Comparison of ENCODE assay signal across 12 cellular contexts in the genomic region with DNA sequence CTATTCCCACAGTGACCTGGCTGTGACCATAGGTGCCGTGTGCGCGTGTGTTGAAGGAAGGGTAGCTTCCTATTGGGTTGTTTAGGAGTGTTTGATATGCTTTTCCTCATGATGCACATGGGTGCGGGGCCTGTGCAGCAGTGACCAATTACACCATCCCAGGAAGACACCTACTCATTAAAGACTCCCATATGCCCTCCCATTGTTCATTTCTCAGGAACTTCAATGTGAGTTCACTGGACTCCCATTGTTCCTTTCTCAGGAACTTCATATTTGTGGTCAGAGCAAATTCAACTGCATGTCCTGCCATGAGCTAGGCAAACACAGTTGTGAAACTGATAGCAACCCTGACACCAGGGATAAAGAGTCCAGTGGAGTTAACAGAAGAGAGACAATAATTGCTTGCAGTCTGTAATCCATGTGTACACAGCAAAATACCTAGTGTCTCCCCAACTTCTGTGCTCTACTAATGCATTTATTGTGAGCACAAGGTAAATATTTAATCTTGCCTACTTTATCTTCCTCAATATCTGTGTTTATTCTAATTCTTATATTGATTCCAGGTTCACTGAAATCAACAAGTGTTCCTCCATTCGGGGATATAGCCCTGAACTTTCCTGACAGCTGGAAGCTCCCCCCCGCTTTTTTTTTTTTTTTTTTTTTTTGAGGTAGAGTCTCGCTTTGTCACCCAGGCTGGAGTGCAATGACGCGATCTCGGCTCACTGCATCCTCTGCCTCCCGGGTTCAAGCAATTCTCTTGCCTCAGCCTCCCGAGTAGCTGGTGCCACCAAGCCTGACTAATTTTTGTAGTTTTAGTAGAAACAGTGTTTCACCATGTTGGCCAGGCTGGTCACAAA. TPM values are rescaled to one million over a fixed set of nuclear protein-coding genes. Genes with fewer than 3 reads are reported as not detected.
DNase-seq lines count a peak whose midpoint lies in the region; ATAC-seq, FAIRE-seq and TF ChIP-seq lines count a peak whose summit lies in the region.
"Had no signal": no experiment of that assay in that cellular context is flagged by ENCODE, and none has a peak within 500 bp of the region (broad histone marks: within the 10 kb centered on the region; RNA-seq: fewer than 3 reads in every experiment).

No MANE protein-coding gene starts in this region.

- no peak overlapping the region for H3K4me2 ChIP-seq in K562 (ENCODE audit: insufficient read depth, low read length)
- peak overlapping the region; percentile 44 for H3K4me2 ChIP-seq in HepG2 (ENCODE audit: low read depth, low read length)
- H3K4me2 ChIP-seq: BLaER1 treated with 17β-estradiol and CSF1 and Interleukin-3, amounts not matched to agents 10 nM and 100 nM had no signal

- FAIRE-seq in K562 (lab: Jason Lieb, UNC) (peak; percentile 46), HepG2 (lab: Jason Lieb, UNC) (peak; percentile 97)

- TF ChIP-seq POLR2A in K562 (conservative IDR thresholded peaks at IDR 0.05) = no peak
- no peak for TF ChIP-seq POLR2A in HepG2 (IDR thresholded peaks at IDR 0.05; ENCODE audit: insufficient read depth in 1 of 2, low read depth in 2 of 2, low read length in 2 of 2)

- ATAC-seq in K562 = no peak
- ATAC-seq in HepG2 = peak; percentile 97
- ATAC-seq in left colon = no peak
- no peak for ATAC-seq in activated CD4-positive, alpha-beta T cell treated with anti-CD3 and anti-CD28 coated beads for 36 hours

- peak overlapping the region; percentile 34 for H3K27ac ChIP-seq in K562 (ENCODE audit: extremely low read depth, low read depth, low read length)
- H3K27ac ChIP-seq in HepG2 (ENCODE audit: extremely low read length, insufficient read depth, low read length) = peak overlapping the region; percentile 55
- H3K27ac ChIP-seq: BLaER1 treated with 17β-estradiol and CSF1 and Interleukin-3, amounts not matched to agents 10 nM and 100 nM; dorsolateral prefrontal cortex had no signal

- no peaks in the 10 kb centered on the region for H3K36me3 ChIP-seq in K562 (ENCODE audit: control insufficient read depth, insufficient read depth, low read length)
- H3K36me3 ChIP-seq in HepG2 (replicated peaks in 1 of 2; ENCODE audit: control insufficient read depth in 1 of 2, insufficient read depth in 2 of 2, low read length in 2 of 2) = no peaks in the 10 kb centered on the region
- H3K36me3 ChIP-seq: BLaER1 treated with 17β-estradiol and CSF1 and Interleukin-3, amounts not matched to agents 10 nM and 100 nM had no signal

- intact Hi-C loops in K562 (cut with micrococcal nuclease) = no loop called here
- intact Hi-C loops in HepG2 (cut with micrococcal nuclease; ENCODE audit: unreplicated experiment) = loop anchor here (1.0 to 5.0 kb wide), 2 partner anchors 40 to 58 kb away; partner anchors contain the start of gene GCNT3
- intact Hi-C loops in left colon (cut with DNase I, micrococcal nuclease) = no loop called here
- intact Hi-C loops in activated CD4-positive, alpha-beta T cell treated with anti-CD3 and anti-CD28 coated beads for 36 hours (cut with DNase I, micrococcal nuclease) = no loop called here

- DNase-seq in COLO668 (lab: John Stamatoyannopoulos, UW; ENCODE audit: unreplicated experiment) (peak; percentile 81), M059J (ENCODE audit: low read depth) (peak; percentile 85), K562 (ENCODE audit: extremely low read depth in 1 of 4, low spot score in 3 of 4) (peak in 1 of 4 experiments; percentile 17), HepG2 (ENCODE audit: low spot score) (peak; percentile 100), left colon (no peak), AML-193 (lab: John Stamatoyannopoulos, UW) (no peak), NCI-H446 (lab: John Stamatoyannopoulos, UW) (no peak)
- DNase-seq in activated CD4-positive, alpha-beta T cell treated with anti-CD3 and anti-CD28 coated beads for 36 hours = no peak
- DNase-seq: dorsolateral prefrontal cortex, islet precursor cell, NCI-H1105 treated with DMSO at 0.1 percent for 48 hours had no signal

- H3K79me2 ChIP-seq in K562 (ENCODE audit: control insufficient read depth, insufficient read depth, low read length) (no peaks in the 10 kb centered on the region), HepG2 (ENCODE audit: insufficient read depth, low read length) (no peaks in the 10 kb centered on the region)

- TF ChIP-seq CTCF in K562 (IDR thresholded peaks at IDR 0.05 in 2 of 3, conservative IDR thresholded peaks at IDR 0.05 in 1 of 3; ENCODE audit: insufficient read depth in 2 of 3, low read depth in 1 of 3, low read length in 3 of 3) (no peak), HepG2 (CRISPR knock-in tag; IDR thresholded peaks at IDR 0.05) (no peak)

- TF ChIP-seq EP300 in K562 (IDR thresholded peaks at IDR 0.05; ENCODE audit: low read length) (no peak), HepG2 (IDR thresholded peaks at IDR 0.05; ENCODE audit: low read depth in 2 of 2, low read length in 2 of 2) (peak; percentile 84 to 97; a peak in 3 of 4 replicates), HepG2 (CRISPR knock-in tag; IDR thresholded peaks at IDR 0.05; ENCODE audit: borderline replicate concordance) (peak; percentile 95)

- H3K4me1 ChIP-seq in K562 (replicated peaks in 1 of 2; ENCODE audit: control insufficient read depth in 2 of 2, insufficient read depth in 2 of 2, low read length in 2 of 2) (peaks cover 0 to 10% of the 10 kb centered on the region in 2 experiments; a peak in 4 of 5 replicates), HepG2 (ENCODE audit: insufficient read depth, low read length) (peaks cover 82% of the 10 kb centered on the region)

- H3K9ac ChIP-seq in K562 (ENCODE audit: insufficient read depth in 1 of 2, low read depth in 2 of 2, low read length in 2 of 2) = no peak overlapping the region
- peak overlapping the region; percentile 38; the same call in 1 of the 2 replicates for H3K9ac ChIP-seq in HepG2 (ENCODE audit: insufficient read depth, low read depth, low read length)
- H3K9ac ChIP-seq: BLaER1 treated with 17β-estradiol and CSF1 and Interleukin-3, amounts not matched to agents 10 nM and 100 nM had no signal

- H4K20me1 ChIP-seq in K562 (replicated peaks; ENCODE audit: control insufficient read depth, insufficient read depth, low read length) (no peaks in the 10 kb centered on the region), HepG2 (ENCODE audit: insufficient read depth, low read length) (no peaks in the 10 kb centered on the region)
- H4K20me1 ChIP-seq: BLaER1 treated with 17β-estradiol and CSF1 and Interleukin-3, amounts not matched to agents 10 nM and 100 nM had no signal

- no peak for TF ChIP-seq RAD21 in K562 (CRISPR knock-in tag; conservative IDR thresholded peaks at IDR 0.05 in 1 of 2, IDR thresholded peaks at IDR 0.05 in 1 of 2)
- TF ChIP-seq RAD21 in HepG2 (CRISPR knock-in tag; IDR thresholded peaks at IDR 0.05) = no peak

- no peaks in the 10 kb centered on the region for H3K9me3 Mint-ChIP-seq in activated CD4-positive, alpha-beta T cell treated with anti-CD3 and anti-CD28 coated beads for 36 hours (ENCODE audit: low read depth)

- WGBS in K562 (ENCODE audit: insufficient coverage, low coverage, missing lambda C conversion rate) = 15% methylated on average over 9 of the region's 12 CpGs
- 0% methylated on average over 11 of the region's 12 CpGs for WGBS in HepG2 (ENCODE audit: low lambda C conversion rate)

- H2AFZ ChIP-seq in K562 (ENCODE audit: low read depth, low read length) = peak overlapping the region; percentile 60
- H2AFZ ChIP-seq in HepG2 (ENCODE audit: low read length) = no peak overlapping the region

- no peak overlapping the region for H3K4me3 Mint-ChIP-seq in activated CD4-positive, alpha-beta T cell treated with anti-CD3 and anti-CD28 coated beads for 36 hours

- H3K9me3 ChIP-seq in K562 (replicated peaks; ENCODE audit: control insufficient read depth, insufficient read depth, low read depth, low read length) = no peaks in the 10 kb centered on the region
- no peaks in the 10 kb centered on the region for H3K9me3 ChIP-seq in HepG2 (ENCODE audit: low read length)
- H3K9me3 ChIP-seq: BLaER1 treated with 17β-estradiol and CSF1 and Interleukin-3, amounts not matched to agents 10 nM and 100 nM had no signal

- H3K27ac Mint-ChIP-seq in activated CD4-positive, alpha-beta T cell treated with anti-CD3 and anti-CD28 coated beads for 36 hours = no peak overlapping the region

- POLR2A ChIA-PET in K562 (lab: Yijun Ruan, JAX) (interaction anchor here (0.8 kb wide), 1 partner anchor 9 kb away, joined by 3 read pairs; no protein-coding TSS in a partner anchor), HepG2 (lab: Yijun Ruan, JAX) (interaction anchor here (0.6 to 2.3 kb wide), 7 partner anchors 25 to 1281 kb away, joined by 3 to 12 read pairs (median 3); partner anchors contain the start of genes GCNT3 and GTF2A2)
- POLR2A ChIA-PET in activated CD4-positive, alpha-beta T cell treated with anti-CD3 and anti-CD28 coated beads for 36 hours (lab: Charles Lee) = no interaction called here

- H3K36me3 Mint-ChIP-seq in activated CD4-positive, alpha-beta T cell treated with anti-CD3 and anti-CD28 coated beads for 36 hours (ENCODE audit: low read depth) = no peaks in the 10 kb centered on the region

- in situ Hi-C loops in K562 (cut with MboI) = no loop called here
- in situ Hi-C loops in HepG2 (cut with HindIII; ENCODE audit: extremely low pct_ligation_motif_present, low pct_unique_long_range_greater_than_20kb) = no loop called here

- no peak overlapping the region for H3K4me3 ChIP-seq in K562
- H3K4me3 ChIP-seq in HepG2 (replicated peaks in 1 of 3; ENCODE audit: insufficient read depth in 1 of 3, low read depth in 2 of 3, low read length in 3 of 3) = peak overlapping the region in 1 of 3 experiments; percentile 9; a peak in 1 of 6 replicates
- H3K4me3 ChIP-seq: BLaER1 treated with 17β-estradiol and CSF1 and Interleukin-3, amounts not matched to agents 10 nM and 100 nM; dorsolateral prefrontal cortex had no signal

- H3K27me3 ChIP-seq in K562 (ENCODE audit: control insufficient read depth in 2 of 2, insufficient read depth in 2 of 2, low read length in 2 of 2) (no peaks in the 10 kb centered on the region), HepG2 (ENCODE audit: control insufficient read depth in 1 of 2, insufficient read depth in 2 of 2, low read length in 2 of 2) (peaks cover 1 to 5% of the 10 kb centered on the region in 2 experiments; a peak in 1 of 5 replicates)
- H3K27me3 ChIP-seq: BLaER1 treated with 17β-estradiol and CSF1 and Interleukin-3, amounts not matched to agents 10 nM and 100 nM; dorsolateral prefrontal cortex had no signal

- H3K9me1 ChIP-seq in K562 (ENCODE audit: control insufficient read depth, insufficient read depth, low read length) = no peaks in the 10 kb centered on the region

- peaks cover 2% of the 10 kb centered on the region for H3K27me3 Mint-ChIP-seq in activated CD4-positive, alpha-beta T cell treated with anti-CD3 and anti-CD28 coated beads for 36 hours

- no peaks in the 10 kb centered on the region for H3K4me1 Mint-ChIP-seq in activated CD4-positive, alpha-beta T cell treated with anti-CD3 and anti-CD28 coated beads for 36 hours

- CTCF ChIA-PET in K562 (lab: Yijun Ruan, JAX; ENCODE audit: low intra/inter-chr PET ratio) = interaction anchor here (0.6 kb wide), 1 partner anchor 10 kb away, joined by 3 read pairs; no protein-coding TSS in a partner anchor
- CTCF ChIA-PET in HepG2 (lab: Yijun Ruan, JAX; ENCODE audit: low intra/inter-chr PET ratio, low total read pairs) = no interaction called here
- CTCF ChIA-PET in activated CD4-positive, alpha-beta T cell treated with anti-CD3 and anti-CD28 coated beads for 36 hours (lab: Charles Lee) = interaction anchor here (0.6 to 0.7 kb wide), 2 partner anchors 12 to 856 kb away, joined by 3 to 4 read pairs; no protein-coding TSS in a partner anchor

- BruUV-seq in K562 (replicated peaks; lab: Mats Ljungman, UMichigan) = no TSS peak
- BruUV-seq in HepG2 (replicated peaks; lab: Mats Ljungman, UMichigan) = no TSS peak

RNA-seq across cellular contexts. Expression of gene GCNT3, which starts 57.5 kb away (rescaled TPM):
- 1.1 and 1.6 TPM in 2 replicates for total RNA-seq in M059J (2014; rRNA removed; shearing (Covaris generic))
- total RNA-seq in K562 (2011; cell fraction: chromatin; rRNA removed; ENCODE audit: low replicate concordance) = not detected in 2 replicates
- total RNA-seq in K562 (2011; cell fraction: nucleolus; rRNA removed) = under 0.01 TPM in 1 of 2 replicates, not detected in the other
- total RNA-seq in K562 (2011; cell fraction: nucleoplasm; rRNA removed) = not detected in 2 replicates
- total RNA-seq in K562 (2014; rRNA removed) (0.24 TPM in 1 of 2 replicates, not detected in the other), K562 (2014; rRNA removed; fragmentation: Illumina TruSeq; extraction: Trizol) (not detected in 2 replicates), K562 (2015; rRNA removed; fragmentation: Illumina TruSeq; extraction: Trizol) (0.07 TPM in 1 of 2 replicates, not detected in the other), K562 (2021) (0.11 TPM in 1 of 2 replicates, not detected in the other), HepG2 (2016; rRNA removed; fragmentation: Illumina TruSeq; extraction: Trizol) (7.7 and 9.8 TPM in 2 replicates), left colon (100 to 1,000 TPM; 472 to 526 TPM)
- polyA plus RNA-seq in K562 (2011; rRNA removed) (0.08 and 0.16 TPM in 2 replicates), K562 (2014; fragmentation: Illumina TruSeq; extraction: Trizol) (not detected in 2 replicates), K562 (2014; fragmentation: Nextera tagmentation; extraction: Ambion mirVana) (under 1 TPM; 0.30 to 0.35 TPM), K562 (2014; rRNA removed) (not detected in 2 replicates), HepG2 (2011; rRNA removed) (5.8 and 6.8 TPM in 2 replicates)
- polyA plus RNA-seq in K562 (2011; cell fraction: cytosol; rRNA removed) = 0.04 TPM in 1 of 2 replicates, not detected in the other
- polyA plus RNA-seq in K562 (2011; cell fraction: nucleus; rRNA removed) = 0.07 TPM in 1 of 2 replicates, not detected in the other
- 0.11 and 0.13 TPM in 2 replicates for polyA plus RNA-seq in K562 (2012)
- polyA minus RNA-seq in K562 (2011; rRNA and poly(A)+ RNA removed) = 0.46 TPM in 1 of 2 replicates, not detected in the other
- polyA minus RNA-seq in K562 (2011; cell fraction: cytosol; rRNA and poly(A)+ RNA removed) = not detected in 2 replicates
- polyA minus RNA-seq in K562 (2011; cell fraction: nucleus; rRNA and poly(A)+ RNA removed) = not detected in 2 replicates
- total RNA-seq in HepG2 (2016; cell fraction: cytosol; rRNA removed; fragmentation: Illumina TruSeq; extraction: Trizol; ENCODE audit: low read depth) = 1.5 TPM in 2 replicates
- total RNA-seq in HepG2 (2016; cell fraction: insoluble cytoplasmic fraction; rRNA removed; fragmentation: Illumina TruSeq; extraction: Trizol) = 8.9 and 12.0 TPM in 2 replicates
- total RNA-seq in HepG2 (2016; cell fraction: membrane; rRNA removed; fragmentation: Illumina TruSeq; extraction: Trizol) = 4.4 and 4.5 TPM in 2 replicates
- total RNA-seq in HepG2 (2016; cell fraction: nucleus; rRNA removed; fragmentation: Illumina TruSeq; extraction: Trizol) = 8.1 and 9.7 TPM in 2 replicates
- 4.2 and 5.8 TPM in 2 replicates for polyA plus RNA-seq in HepG2 (2011; cell fraction: cytosol; rRNA removed)
- 2.0 and 2.9 TPM in 2 replicates for polyA plus RNA-seq in HepG2 (2011; cell fraction: nucleus; rRNA removed)
- polyA plus RNA-seq in HepG2 (2012) = 2.8 and 3.2 TPM in 2 replicates
- polyA plus RNA-seq in HepG2 (2016; cell fraction: cytosol; fragmentation: Illumina TruSeq; extraction: Trizol; ENCODE audit: low read depth) = 0.95 and 1.4 TPM in 2 replicates
- 6.9 and 7.1 TPM in 2 replicates for polyA plus RNA-seq in HepG2 (2016; cell fraction: insoluble cytoplasmic fraction; fragmentation: Illumina TruSeq; extraction: Trizol; ENCODE audit: low read depth)
- 2.6 and 3.6 TPM in 2 replicates for polyA plus RNA-seq in HepG2 (2016; cell fraction: membrane; fragmentation: Illumina TruSeq; extraction: Trizol; ENCODE audit: low read depth)
- 10.4 and 12.2 TPM in 2 replicates for polyA plus RNA-seq in HepG2 (2016; cell fraction: nucleus; fragmentation: Illumina TruSeq; extraction: Trizol; ENCODE audit: insufficient read depth, low read depth)
- polyA minus RNA-seq in HepG2 (2011; rRNA and poly(A)+ RNA removed; ENCODE audit: low replicate concordance) = 4.5 and 7.0 TPM in 2 replicates
- polyA minus RNA-seq in HepG2 (2011; cell fraction: cytosol; rRNA and poly(A)+ RNA removed) = 3.3 and 4.0 TPM in 2 replicates
- polyA minus RNA-seq in HepG2 (2011; cell fraction: nucleus; rRNA and poly(A)+ RNA removed) = 3.1 and 6.2 TPM in 2 replicates
- total RNA-seq in activated CD4-positive, alpha-beta T cell treated with anti-CD3 and anti-CD28 coated beads for 36 hours = not detected

Comparison
In these comparisons a context has a peak if more than half of its experiments do, and no peak if none do; other contexts are left out.
1. DNase-seq: peak in COLO668 (single experiment), M059J (single experiment) and HepG2 (single experiment); none in left colon (0 of 2), AML-193 (0 of 2), activated CD4-positive, alpha-beta T cell treated with anti-CD3 and anti-CD28 coated beads for 36 hours (single experiment) and NCI-H446 (0 of 2).
2. RNA of gene GCNT3, which starts 57.5 kb away (total RNA-seq): 472 to 526 TPM in left colon; 1.5 to 12.0 TPM in HepG2, 1.1 to 1.6 TPM in M059J, under 0.01 to 0.24 TPM in K562 and not detected in activated CD4-positive, alpha-beta T cell treated with anti-CD3 and anti-CD28 coated beads for 36 hours; every median in the first group is over 10 times any median in the second.